1 cellular context compared by ENCODE assay signal in genomic region chr9:114323849-114324248, GRCh38.
TF ChIP-seq lines count a peak whose summit lies in the region.

No MANE protein-coding gene starts in this region.

TF ChIP-seq in liver, 16 proteins besides CTCF, POLR2A, EP300 and RAD21:
- peak in 1 of 2 donors; percentile 43 for TF ChIP-seq JUND (IDR thresholded peaks at IDR 0.05)
